9 cellular contexts compared by ENCODE assay signal in genomic region chr5:112929336-112930081, GRCh38. TPM values are rescaled to one million over a fixed set of nuclear protein-coding genes. Genes with fewer than 3 reads are reported as not detected.
DNase-seq lines count a peak whose midpoint lies in the region; ATAC-seq, FAIRE-seq and TF ChIP-seq lines count a peak whose summit lies in the region.
"Had no signal": no experiment of that assay in that cellular context is flagged by ENCODE, and none has a peak within 500 bp of the region (broad histone marks: within the 10 kb centered on the region; RNA-seq: fewer than 3 reads in every experiment).

No MANE protein-coding gene starts in this region.

- CTCF ChIA-PET in mammary epithelial cell (lab: Charles Lee; ENCODE audit: low non-redundant PET), result no interaction called here

- H3K27ac ChIP-seq in mammary epithelial cell (ENCODE audit: insufficient read depth, low read depth, low read length), result no peak overlapping the region

- H3K9me3 ChIP-seq in mammary epithelial cell (replicated peaks; ENCODE audit: insufficient read depth, low read length), result no peaks in the 10 kb centered on the region

- DNase-seq in GM12891 (ENCODE audit: insufficient read length, low spot score), result no peak
- DNase-seq in mammary epithelial cell, result peak; percentile 47
- DNase-seq in SKM-1 (lab: John Stamatoyannopoulos, UW; ENCODE audit: unreplicated experiment), result no peak
- no peak for DNase-seq in NCI-H345 (lab: John Stamatoyannopoulos, UW)
- no peak for DNase-seq in iPS-NIHi7 (ENCODE audit: extremely low spot score)
- no peak for DNase-seq in NCI-H1694 treated with DMSO at 0.1 percent for 48 hours (lab: John Stamatoyannopoulos, UW)

- H3K4me1 ChIP-seq in mammary epithelial cell (ENCODE audit: insufficient read depth, low read length), result no peaks in the 10 kb centered on the region

- H3K4me3 ChIP-seq in mammary epithelial cell (replicated peaks in 1 of 3; ENCODE audit: insufficient read depth in 1 of 3, low read depth in 2 of 3, low read length in 3 of 3), result no peak overlapping the region
- H3K4me3 ChIP-seq: smooth muscle cell had no signal

- no peaks in the 10 kb centered on the region for H3K79me2 ChIP-seq in mammary epithelial cell (ENCODE audit: insufficient read depth, low read length)

- no peak for TF ChIP-seq POLR2A in GM12891 (IDR thresholded peaks at IDR 0.05; ENCODE audit: low read depth, low read length)

- in situ Hi-C loops in mammary epithelial cell (cut with MboI; ENCODE audit: low sequenced_read_pairs in 2 of 2), result no loop called here

- no TSS peak for BruUV-seq in mammary epithelial cell (replicated peaks; lab: Mats Ljungman, UMichigan)

- no peaks in the 10 kb centered on the region for H4K20me1 ChIP-seq in mammary epithelial cell (ENCODE audit: insufficient read depth, low read length)

- dilution Hi-C loops in mammary epithelial cell (cut with HindIII; ENCODE audit: low sequenced_read_pairs), result no loop called here

- H3K4me2 ChIP-seq in mammary epithelial cell (ENCODE audit: insufficient read depth, low read depth, low read length), result no peak overlapping the region
- H3K4me2 ChIP-seq: smooth muscle cell had no signal

- TF ChIP-seq CTCF in mammary epithelial cell (conservative IDR thresholded peaks at IDR 0.05 in 1 of 2, IDR thresholded peaks at IDR 0.05 in 1 of 2; ENCODE audit: extremely low read depth in 1 of 2, insufficient read depth in 1 of 2, low read depth in 1 of 2, low read length in 2 of 2), result no peak

- no peaks in the 10 kb centered on the region for H3K27me3 ChIP-seq in mammary epithelial cell (ENCODE audit: insufficient read depth, low read length)

- 99% methylated on average over 4 of the region's 4 CpGs for WGBS in mammary epithelial cell (ENCODE audit: low coverage, missing lambda C conversion rate)

- ATAC-seq in GM21381 (IDR thresholded peaks at IDR 0.05; ENCODE audit: unreplicated experiment), result peak; percentile 74
- ATAC-seq in HG03432 (IDR thresholded peaks at IDR 0.05; ENCODE audit: unreplicated experiment), result peak; percentile 73

- H3K36me3 ChIP-seq in mammary epithelial cell (ENCODE audit: insufficient read depth, low read length), result no peaks in the 10 kb centered on the region

- peak; percentile 89 for FAIRE-seq in GM12891 (lab: Jason Lieb, UNC)

- H2AFZ ChIP-seq in mammary epithelial cell (ENCODE audit: low read depth, low read length), result no peak overlapping the region

- no peak overlapping the region for H3K9ac ChIP-seq in mammary epithelial cell (ENCODE audit: insufficient read depth, low read length)

- intact Hi-C loops in mammary epithelial cell (cut with micrococcal nuclease), result no loop called here

TF ChIP-seq in GM12891, 5 proteins besides CTCF, POLR2A, EP300 and RAD21:
- TF ChIP-seq SPI1 (IDR thresholded peaks at IDR 0.05; ENCODE audit: low read depth, low read length) (peak; percentile 51), PAX5 (IDR thresholded peaks at IDR 0.05; ENCODE audit: insufficient read depth, low read length, severe bottlenecking) (no peak)

RNA-seq across cellular contexts. Expression of gene REEP5, which starts 7.5 kb away (rescaled TPM):
- polyA plus RNA-seq in GM12891 (2012; ENCODE audit: low read depth, missing spikeins), result 24.8 TPM
- total RNA-seq in mammary epithelial cell, result 100 to 1,000 TPM in 1 of 2 donors, 10 to 100 TPM in 1; 60.7 to 102 TPM
- 154 TPM for polyA plus RNA-seq in mammary epithelial cell
- polyA minus RNA-seq in mammary epithelial cell, result 330 TPM

RNA-seq across cellular contexts. Expression of gene DCP2, which starts 47.1 kb away (rescaled TPM):
- polyA plus RNA-seq in GM12891 (2012; ENCODE audit: low read depth, missing spikeins), result 17.0 TPM
- 10 to 100 TPM; 28.3 to 31.7 TPM for total RNA-seq in mammary epithelial cell
- 9.0 TPM for polyA plus RNA-seq in mammary epithelial cell
- 10.7 TPM for polyA minus RNA-seq in mammary epithelial cell
